ENCODE assay signal across 8 cellular contexts in the genomic region with DNA sequence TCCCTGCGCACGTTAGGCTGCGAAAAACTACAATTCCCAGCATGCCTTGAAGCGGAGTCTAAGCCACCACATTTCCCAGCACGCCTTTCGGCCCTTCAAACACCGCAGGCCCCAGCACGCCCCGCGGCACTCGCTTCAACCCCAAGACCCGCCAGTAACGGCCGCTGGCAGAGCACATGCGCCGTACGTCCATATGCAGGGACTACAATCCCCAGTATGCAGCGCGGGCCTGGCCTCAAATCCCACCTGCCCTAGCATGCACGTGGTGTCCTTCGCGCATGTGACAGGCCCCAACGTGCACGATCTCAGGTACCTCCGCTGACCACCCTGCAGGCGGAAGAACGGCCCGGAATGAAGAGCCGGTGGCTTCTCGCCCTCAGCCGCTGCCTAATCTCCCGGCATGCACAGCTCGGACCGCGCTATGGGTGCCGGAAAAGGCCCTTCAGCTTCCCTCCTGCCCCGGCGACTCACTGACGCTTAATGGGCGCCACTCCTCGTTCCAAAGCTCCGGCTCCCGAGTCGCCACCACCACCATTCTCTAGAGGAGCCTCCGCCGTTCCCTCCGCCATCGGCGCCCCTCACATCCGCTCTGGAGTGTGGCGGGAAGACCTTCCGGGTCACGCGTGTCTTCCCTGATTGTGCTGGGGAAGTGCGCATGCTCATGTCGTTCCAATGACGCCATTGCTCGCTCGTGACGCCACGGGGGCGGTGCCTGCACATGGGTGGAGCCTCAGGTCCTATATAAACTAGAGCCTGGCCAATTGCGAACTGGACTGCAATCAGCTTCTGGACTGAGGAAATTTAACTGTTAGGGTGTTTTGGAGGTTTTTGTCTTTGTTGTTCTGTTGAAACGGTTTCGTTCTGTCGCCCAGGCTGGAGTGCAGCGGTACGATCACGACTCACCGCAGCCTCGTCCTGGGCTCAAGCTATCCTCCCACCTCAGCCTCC. TPM values are rescaled to one million over a fixed set of nuclear protein-coding genes. Genes with fewer than 3 reads are reported as not detected.
DNase-seq lines count a peak whose midpoint lies in the region; ATAC-seq and TF ChIP-seq lines count a peak whose summit lies in the region.

A gene with protein sequence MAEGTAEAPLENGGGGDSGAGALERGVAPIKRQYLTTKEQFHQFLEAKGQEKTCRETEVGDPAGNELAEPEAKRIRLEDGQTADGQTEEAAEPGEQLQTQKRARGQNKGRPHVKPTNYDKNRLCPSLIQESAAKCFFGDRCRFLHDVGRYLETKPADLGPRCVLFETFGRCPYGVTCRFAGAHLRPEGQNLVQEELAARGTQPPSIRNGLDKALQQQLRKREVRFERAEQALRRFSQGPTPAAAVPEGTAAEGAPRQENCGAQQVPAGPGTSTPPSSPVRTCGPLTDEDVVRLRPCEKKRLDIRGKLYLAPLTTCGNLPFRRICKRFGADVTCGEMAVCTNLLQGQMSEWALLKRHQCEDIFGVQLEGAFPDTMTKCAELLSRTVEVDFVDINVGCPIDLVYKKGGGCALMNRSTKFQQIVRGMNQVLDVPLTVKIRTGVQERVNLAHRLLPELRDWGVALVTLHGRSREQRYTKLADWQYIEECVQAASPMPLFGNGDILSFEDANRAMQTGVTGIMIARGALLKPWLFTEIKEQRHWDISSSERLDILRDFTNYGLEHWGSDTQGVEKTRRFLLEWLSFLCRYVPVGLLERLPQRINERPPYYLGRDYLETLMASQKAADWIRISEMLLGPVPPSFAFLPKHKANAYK (minus strand): TSS at position 591 of the 948 bp plus-strand sequence. CDS start 22 bp downstream, at position 569.

- ATAC-seq in HG02885 (IDR thresholded peaks at IDR 0.05; ENCODE audit: poor library complexity, unreplicated experiment) (peak; percentile 90), T-helper 17 cell (peak; percentile 95)

- H3K4me3 ChIP-seq in left ventricle myocardium inferior = peak within 1 kb of the TSS; percentile 90

- H3K27me3 Mint-ChIP-seq in T-helper 17 cell (no peaks in the 10 kb centered on the region), progenitor cell of endocrine pancreas (no peaks in the 10 kb centered on the region)

- peak within 1 kb of the TSS; percentile 93 for H3K4me3 Mint-ChIP-seq in T-helper 17 cell
- H3K4me3 Mint-ChIP-seq in progenitor cell of endocrine pancreas (ENCODE audit: low read depth) = peak within 1 kb of the TSS; percentile 100

- H3K27ac ChIP-seq in left ventricle myocardium inferior (replicated peaks) = peak within 1 kb of the TSS; percentile 99

- H3K36me3 ChIP-seq in left ventricle myocardium inferior = peaks cover 42% of the 10 kb centered on the region

- no peaks in the 10 kb centered on the region for H3K9me3 ChIP-seq in T-helper 17 cell (ENCODE audit: control insufficient read depth, low read length, poor library complexity, severe bottlenecking)
- H3K9me3 ChIP-seq in left ventricle myocardium inferior (replicated peaks) = no peaks in the 10 kb centered on the region

- peaks cover 14% of the 10 kb centered on the region for H3K4me1 ChIP-seq in left ventricle myocardium inferior

- H3K27ac Mint-ChIP-seq in T-helper 17 cell (peak within 1 kb of the TSS; percentile 95), progenitor cell of endocrine pancreas (peak within 1 kb of the TSS; percentile 100)

- H3K27me3 ChIP-seq in left ventricle myocardium inferior (ENCODE audit: low read depth) = no peaks in the 10 kb centered on the region

- H3K4me1 Mint-ChIP-seq in T-helper 17 cell = peaks cover 10% of the 10 kb centered on the region
- peaks cover 6% of the 10 kb centered on the region for H3K4me1 Mint-ChIP-seq in progenitor cell of endocrine pancreas (ENCODE audit: low read depth)

- peaks cover 3% of the 10 kb centered on the region for H3K9me3 Mint-ChIP-seq in progenitor cell of endocrine pancreas (ENCODE audit: low read depth)

- DNase-seq in NCI-H1694 treated with DMSO at 0.1 percent for 48 hours (lab: John Stamatoyannopoulos, UW) (peak; percentile 93), T-helper 17 cell (peak; percentile 88 to 93 (median 89)), amygdala (lab: John Stamatoyannopoulos, UW) (peak; percentile 44 to 98 (median 94)), left ventricle myocardium inferior (peak; percentile 97), progenitor cell of endocrine pancreas (ENCODE audit: low spot score, unreplicated experiment) (peak; percentile 90), ureter (ENCODE audit: low spot score) (peak; percentile 97)

- intact Hi-C loops in left ventricle myocardium inferior (cut with micrococcal nuclease) = no loop called here

- H3K36me3 Mint-ChIP-seq in T-helper 17 cell (ENCODE audit: low read depth) = peaks cover 11% of the 10 kb centered on the region
- H3K36me3 Mint-ChIP-seq in progenitor cell of endocrine pancreas (ENCODE audit: insufficient read depth) = peaks cover 19% of the 10 kb centered on the region

- TF ChIP-seq CTCF in left ventricle myocardium inferior (IDR thresholded peaks at IDR 0.05; ENCODE audit: borderline replicate concordance) (peak; percentile 9), progenitor cell of endocrine pancreas (IDR thresholded peaks at IDR 0.05; ENCODE audit: unreplicated experiment) (no peak)

- peak; percentile 79 for TF ChIP-seq POLR2A in GM15510 (IDR thresholded peaks at IDR 0.05; ENCODE audit: borderline replicate concordance, extremely low read depth, insufficient read length)

RNA-seq across cellular contexts. Expression of the gene that starts here (rescaled TPM):
- total RNA-seq in T-helper 17 cell = 100 to 1,000 TPM; 128 to 131 TPM
- 14.1 TPM for total RNA-seq in left ventricle myocardium inferior
- 42.6 and 43.1 TPM in 2 replicates for total RNA-seq in progenitor cell of endocrine pancreas
- total RNA-seq in ureter = 41.2 TPM

Comparison
In these comparisons a context has a peak if more than half of its experiments do, and no peak if none do; other contexts are left out.
1. Peak in every context shown above with its lines: DNase-seq, ATAC-seq, H3K4me3 ChIP-seq and H3K27ac ChIP-seq.